ENCODE assay signal across 11 cellular contexts in the genomic region with DNA sequence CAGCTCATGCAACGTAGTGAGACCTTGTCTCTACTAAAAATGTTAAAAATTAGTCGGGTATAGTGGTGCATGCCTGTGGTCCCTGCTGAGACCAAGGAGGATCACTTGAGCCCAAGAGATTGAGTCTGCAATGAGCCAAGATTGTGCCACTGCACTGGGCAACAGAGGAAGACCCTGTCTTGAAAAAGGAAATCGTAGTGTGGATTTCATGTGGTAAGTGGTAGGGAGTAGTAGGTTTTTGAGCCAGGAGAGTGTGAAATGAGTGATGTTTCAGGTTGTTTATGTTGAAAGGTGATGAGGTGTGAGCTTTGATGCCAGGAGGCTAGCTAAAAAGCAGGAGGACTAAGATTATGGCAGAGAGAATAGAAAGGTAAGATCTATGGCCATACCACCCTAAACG. TPM values are rescaled to one million over a fixed set of nuclear protein-coding genes. Genes with fewer than 3 reads are reported as not detected.
DNase-seq lines count a peak whose midpoint lies in the region; ATAC-seq and TF ChIP-seq lines count a peak whose summit lies in the region.
"Had no signal": no experiment of that assay in that cellular context is flagged by ENCODE, and none has a peak within 500 bp of the region (broad histone marks: within the 10 kb centered on the region; RNA-seq: fewer than 3 reads in every experiment).

No MANE protein-coding gene starts in this region.

- in situ Hi-C loops in IMR-90 (cut with MboI; ENCODE audit: low sequenced_read_pairs) (no loop called here), ACHN (cut with HindIII; ENCODE audit: low pct_ligation_motif_present, low pct_unique_long_range_greater_than_20kb, low sequenced_read_pairs) (no loop called here)

- no peak overlapping the region for H2BK15ac ChIP-seq in IMR-90 (ENCODE audit: low read depth, low read length)

- no peak overlapping the region for H3K4me2 ChIP-seq in IMR-90 (ENCODE audit: low read depth, low read length)

- H2BK120ac ChIP-seq in IMR-90 (ENCODE audit: low read depth, low read length) = no peak overlapping the region

- H3K9me3 ChIP-seq in CD4-positive, alpha-beta T cell (ENCODE audit: control insufficient read depth, low read length) = no peaks in the 10 kb centered on the region
- H3K9me3 ChIP-seq in IMR-90 (ENCODE audit: control insufficient read depth, insufficient read depth, low read length) (no peaks in the 10 kb centered on the region), aorta (ENCODE audit: control insufficient read depth, low read length) (no peaks in the 10 kb centered on the region)
- H3K9me3 ChIP-seq: mucosa of descending colon had no signal

- H3K27me3 ChIP-seq in CD4-positive, alpha-beta T cell (ENCODE audit: control insufficient read depth, insufficient read depth, low read length) = no peaks in the 10 kb centered on the region
- H3K27me3 ChIP-seq in IMR-90 (ENCODE audit: control insufficient read depth, insufficient read depth, low read length) = no peaks in the 10 kb centered on the region
- no peaks in the 10 kb centered on the region for H3K27me3 ChIP-seq in aorta (ENCODE audit: control insufficient read depth in 1 of 2, insufficient read depth in 2 of 2, low read length in 1 of 2)

- no peak for TF ChIP-seq CTCF in CD4-positive, alpha-beta T cell (IDR thresholded peaks at IDR 0.05)
- TF ChIP-seq CTCF in IMR-90 (conservative IDR thresholded peaks at IDR 0.05; ENCODE audit: low read depth, low read length) = no peak

- peaks cover 12% of the 10 kb centered on the region for H3K4me1 ChIP-seq in IMR-90 (ENCODE audit: control insufficient read depth, insufficient read depth, low read length)
- peaks cover 0 to 5% of the 10 kb centered on the region in 2 donors for H3K4me1 ChIP-seq in aorta (ENCODE audit: control insufficient read depth in 1 of 2, insufficient read depth in 2 of 2, low read length in 2 of 2)

- no peak overlapping the region for H3K14ac ChIP-seq in IMR-90 (replicated peaks; ENCODE audit: low read depth, low read length)

- no peak overlapping the region for H3K4me3 ChIP-seq in IMR-90 (ENCODE audit: insufficient read depth, low read depth, low read length)
- H3K4me3 ChIP-seq in aorta (ENCODE audit: low read length in 2 of 2) = no peak overlapping the region
- H3K4me3 ChIP-seq: mucosa of descending colon had no signal

- H2BK5ac ChIP-seq in IMR-90 (ENCODE audit: low read depth, low read length, poor library complexity, severe bottlenecking) = no peak overlapping the region

- no peak overlapping the region for H3K9ac ChIP-seq in IMR-90 (ENCODE audit: low read depth, low read length)

- dilution Hi-C loops in IMR-90 (cut with HindIII; ENCODE audit: low sequenced_read_pairs, unreplicated experiment) = no loop called here

- intact Hi-C loops in CD4-positive, alpha-beta T cell (cut with DNase I, micrococcal nuclease) = loop anchor here in 1 of 2 experiments (10.0 kb wide), 1 partner anchor 545 kb away; no protein-coding TSS in a partner anchor
- intact Hi-C loops in IMR-90 (cut with micrococcal nuclease) = no loop called here
- intact Hi-C loops in aorta (cut with DNase I) = loop anchor here in 1 of 2 donors (5.0 kb wide), 1 partner anchor 43 kb away; a partner anchor contains a TSS

- H3K4me3 Mint-ChIP-seq in CD4-positive, alpha-beta T cell = peak overlapping the region; percentile 76
- peak overlapping the region; percentile 1 for H3K4me3 Mint-ChIP-seq in activated naive CD8-positive, alpha-beta T cell treated with anti-CD3 and anti-CD28 coated beads for 36 hours
- peak overlapping the region; percentile 98 for H3K4me3 Mint-ChIP-seq in natural killer cell treated with Interleukin-12 subunit alpha and Interleukin-12 subunit beta and Interleukin-15 and Interleukin-18, amount 100 ng/mL, for 72 hours

- no peak for TF ChIP-seq RAD21 in IMR-90 (IDR thresholded peaks at IDR 0.05; ENCODE audit: low read length)

- no peak overlapping the region for H4K5ac ChIP-seq in IMR-90 (ENCODE audit: low read depth, low read length)

- no peaks in the 10 kb centered on the region for H3K36me3 ChIP-seq in IMR-90 (ENCODE audit: control insufficient read depth, insufficient read depth, low read length)
- H3K36me3 ChIP-seq in aorta (ENCODE audit: control insufficient read depth in 1 of 2, insufficient read depth in 2 of 2, low read length in 1 of 2) = no peaks in the 10 kb centered on the region

- H4K20me1 ChIP-seq in IMR-90 (ENCODE audit: insufficient read depth, low read length) = peaks cover 100% of the 10 kb centered on the region

- 72% methylated on average over 3 of the region's 4 CpGs; no CpG with 5 or more reads in 1 of the 2 experiments for WGBS in IMR-90 (ENCODE audit: extremely low coverage in 2 of 2, insufficient read length in 1 of 2), 2 experiments
- WGBS in aorta, 2 donors = 47 to 48% methylated on average over 4 of the region's 4 CpGs

- H3K56ac ChIP-seq in IMR-90 (ENCODE audit: extremely low read depth, insufficient read depth, low read length) = no peak overlapping the region

- ATAC-seq in CD4-positive, alpha-beta T cell (ENCODE audit: poor library complexity) = peak; percentile 18
- ATAC-seq in IMR-90 (ENCODE audit: low read depth) = no peak
- ATAC-seq in natural killer cell treated with Interleukin-12 subunit alpha and Interleukin-12 subunit beta and Interleukin-15 and Interleukin-18, amount 100 ng/mL, for 72 hours = peak in 1 of 2 donors; percentile 67
- ATAC-seq in GM18907 (IDR thresholded peaks at IDR 0.05; ENCODE audit: unreplicated experiment) = no peak
- ATAC-seq in aorta (ENCODE audit: low FRiP score) = no peak
- ATAC-seq: mucosa of descending colon had no signal

- peaks cover 98% of the 10 kb centered on the region for H3K4me1 Mint-ChIP-seq in CD4-positive, alpha-beta T cell (ENCODE audit: low read depth)
- H3K4me1 Mint-ChIP-seq in activated naive CD8-positive, alpha-beta T cell treated with anti-CD3 and anti-CD28 coated beads for 36 hours = peaks cover 77% of the 10 kb centered on the region
- peaks cover 54 to 77% of the 10 kb centered on the region in 2 donors for H3K4me1 Mint-ChIP-seq in natural killer cell treated with Interleukin-12 subunit alpha and Interleukin-12 subunit beta and Interleukin-15 and Interleukin-18, amount 100 ng/mL, for 72 hours (ENCODE audit: low read depth in 2 of 2)

- no peak overlapping the region for H2BK20ac ChIP-seq in IMR-90 (ENCODE audit: low read depth, low read length)

- H3K18ac ChIP-seq in IMR-90 (ENCODE audit: low read depth, low read length) = no peak overlapping the region

- H3K27ac Mint-ChIP-seq in CD4-positive, alpha-beta T cell = peak overlapping the region; percentile 45
- peak overlapping the region; percentile 22 for H3K27ac Mint-ChIP-seq in activated naive CD8-positive, alpha-beta T cell treated with anti-CD3 and anti-CD28 coated beads for 36 hours
- peak overlapping the region in 1 of 2 donors; percentile 55 for H3K27ac Mint-ChIP-seq in natural killer cell treated with Interleukin-12 subunit alpha and Interleukin-12 subunit beta and Interleukin-15 and Interleukin-18, amount 100 ng/mL, for 72 hours

- POLR2A ChIA-PET in CD4-positive, alpha-beta T cell (lab: Charles Lee) = interaction anchor here (0.8 to 8.7 kb wide), 5 partner anchors 10 to 261 kb away, joined by 3 to 50 read pairs (median 3); a partner anchor contains a TSS
- POLR2A ChIA-PET in IMR-90 (lab: Charles Lee; ENCODE audit: unreplicated experiment) = no interaction called here

- H2AFZ ChIP-seq in IMR-90 (replicated peaks; ENCODE audit: low read length, poor library complexity) = no peak overlapping the region

- H3K23ac ChIP-seq in IMR-90 (ENCODE audit: low read depth, low read length) = peak overlapping the region; percentile 29; the same call in 1 of the 2 replicates

- no peak overlapping the region for H4K8ac ChIP-seq in IMR-90 (ENCODE audit: low read depth in 2 of 2, low read length in 2 of 2)

- H3K9me1 ChIP-seq in IMR-90 (ENCODE audit: insufficient read depth, low read length) = peaks cover 21% of the 10 kb centered on the region

- no peak overlapping the region for H2AK9ac ChIP-seq in IMR-90 (replicated peaks; ENCODE audit: low read depth, low read length, poor library complexity)

- H3K27ac ChIP-seq in CD4-positive, alpha-beta T cell (ENCODE audit: low read depth, low read length) = no peak overlapping the region
- no peak overlapping the region for H3K27ac ChIP-seq in IMR-90 (ENCODE audit: insufficient read depth, low read length)
- no peak overlapping the region for H3K27ac ChIP-seq in aorta (ENCODE audit: low read depth in 1 of 2, low read length in 2 of 2)

- CTCF ChIA-PET in CD4-positive, alpha-beta T cell (lab: Charles Lee) = interaction anchor here (1.5 kb wide), 1 partner anchor 42 kb away, joined by 3 read pairs; a partner anchor contains a TSS
- CTCF ChIA-PET in IMR-90 (lab: Yijun Ruan, JAX) = no interaction called here

- no peak for DNase-seq in CD4-positive, alpha-beta T cell
- DNase-seq in IMR-90 = no peak
- no peak for DNase-seq in activated naive CD8-positive, alpha-beta T cell treated with anti-CD3 and anti-CD28 coated beads for 36 hours
- no peak for DNase-seq in natural killer cell treated with Interleukin-12 subunit alpha and Interleukin-12 subunit beta and Interleukin-15 and Interleukin-18, amount 100 ng/mL, for 72 hours (ENCODE audit: low spot score)
- DNase-seq in NCI-H345 (lab: John Stamatoyannopoulos, UW) = no peak
- DNase-seq in ACHN = no peak
- no peak for DNase-seq in aorta
- DNase-seq: foreskin fibroblast, mucosa of descending colon, retina had no signal

- H3K9me3 Mint-ChIP-seq in CD4-positive, alpha-beta T cell = no peaks in the 10 kb centered on the region
- H3K9me3 Mint-ChIP-seq in activated naive CD8-positive, alpha-beta T cell treated with anti-CD3 and anti-CD28 coated beads for 36 hours = no peaks in the 10 kb centered on the region
- H3K9me3 Mint-ChIP-seq in natural killer cell treated with Interleukin-12 subunit alpha and Interleukin-12 subunit beta and Interleukin-15 and Interleukin-18, amount 100 ng/mL, for 72 hours = no peaks in the 10 kb centered on the region

- no peak for TF ChIP-seq POLR2A in IMR-90 (IDR thresholded peaks at IDR 0.05; ENCODE audit: low read depth, low read length)

- no peak overlapping the region for H2AK5ac ChIP-seq in IMR-90 (ENCODE audit: low read depth, low read length)

- H3K4ac ChIP-seq in IMR-90 (ENCODE audit: low read depth, low read length) = no peak overlapping the region

- no peaks in the 10 kb centered on the region for H3K27me3 Mint-ChIP-seq in CD4-positive, alpha-beta T cell
- no peaks in the 10 kb centered on the region for H3K27me3 Mint-ChIP-seq in activated naive CD8-positive, alpha-beta T cell treated with anti-CD3 and anti-CD28 coated beads for 36 hours
- no peaks in the 10 kb centered on the region for H3K27me3 Mint-ChIP-seq in natural killer cell treated with Interleukin-12 subunit alpha and Interleukin-12 subunit beta and Interleukin-15 and Interleukin-18, amount 100 ng/mL, for 72 hours

- H4K91ac ChIP-seq in IMR-90 (ENCODE audit: insufficient read depth, low read depth, low read length) = no peak overlapping the region

- no TSS peak for BruUV-seq in IMR-90 (replicated peaks; lab: Mats Ljungman, UMichigan)

- peaks cover 0 to 26% of the 10 kb centered on the region in 2 experiments; a peak in 2 of 4 replicates for H3K79me1 ChIP-seq in IMR-90 (ENCODE audit: low read depth in 1 of 2, low read length in 2 of 2)

- peaks cover 40% of the 10 kb centered on the region for H3K36me3 Mint-ChIP-seq in CD4-positive, alpha-beta T cell (ENCODE audit: low read depth)
- peaks cover 50% of the 10 kb centered on the region for H3K36me3 Mint-ChIP-seq in activated naive CD8-positive, alpha-beta T cell treated with anti-CD3 and anti-CD28 coated beads for 36 hours
- peaks cover 16% of the 10 kb centered on the region for H3K36me3 Mint-ChIP-seq in natural killer cell treated with Interleukin-12 subunit alpha and Interleukin-12 subunit beta and Interleukin-15 and Interleukin-18, amount 100 ng/mL, for 72 hours

RNA-seq across cellular contexts. Expression of a gene that starts 5.9 kb away (rescaled TPM):
- 100 to 1,000 TPM; 376 to 401 TPM for total RNA-seq in CD4-positive, alpha-beta T cell
- total RNA-seq in IMR-90 (2012; rRNA removed) = 207 and 367 TPM in 2 replicates
- 60.0 and 81.4 TPM in 2 replicates for polyA plus RNA-seq in IMR-90 (2012; rRNA removed)
- 16.0 and 25.6 TPM in 2 replicates for polyA plus RNA-seq in IMR-90 (2012; cell fraction: cytosol; rRNA removed)
- polyA plus RNA-seq in IMR-90 (2012; cell fraction: nucleus; rRNA removed; ENCODE audit: low replicate concordance) = 18.4 and 79.4 TPM in 2 replicates
- total RNA-seq in activated naive CD8-positive, alpha-beta T cell treated with anti-CD3 and anti-CD28 coated beads for 36 hours = 100 to 1,000 TPM; 182 to 208 TPM
- total RNA-seq in natural killer cell treated with Interleukin-12 subunit alpha and Interleukin-12 subunit beta and Interleukin-15 and Interleukin-18, amount 100 ng/mL, for 72 hours = 100 to 1,000 TPM; 206 to 229 TPM
- 100 to 1,000 TPM; 183 to 194 TPM for total RNA-seq in aorta
- 100 to 1,000 TPM; 104 to 163 TPM for polyA plus RNA-seq in aorta

RNA-seq across cellular contexts. Expression of a gene that starts 42.2 kb away (rescaled TPM):
- total RNA-seq in CD4-positive, alpha-beta T cell = 100 to 1,000 TPM; 151 to 156 TPM
- total RNA-seq in IMR-90 (2012; rRNA removed) (41.9 and 95.0 TPM in 2 replicates), aorta (10 to 100 TPM; 77.6 to 82.1 TPM)
- polyA plus RNA-seq in IMR-90 (2012; rRNA removed) (48.8 and 59.5 TPM in 2 replicates), aorta (100 to 1,000 TPM; 102 to 154 TPM)
- 11.6 and 15.5 TPM in 2 replicates for polyA plus RNA-seq in IMR-90 (2012; cell fraction: cytosol; rRNA removed)
- 5.3 and 32.3 TPM in 2 replicates for polyA plus RNA-seq in IMR-90 (2012; cell fraction: nucleus; rRNA removed; ENCODE audit: low replicate concordance)
- total RNA-seq in activated naive CD8-positive, alpha-beta T cell treated with anti-CD3 and anti-CD28 coated beads for 36 hours = 10 to 100 TPM; 91.7 to 94.0 TPM
- 10 to 100 TPM; 38.1 to 77.5 TPM for total RNA-seq in natural killer cell treated with Interleukin-12 subunit alpha and Interleukin-12 subunit beta and Interleukin-15 and Interleukin-18, amount 100 ng/mL, for 72 hours

Comparison
In these comparisons a context has a peak if more than half of its experiments do, and no peak if none do; other contexts are left out.
1. H3K4me3 Mint-ChIP-seq: peak in every context shown above with its lines; median percentile 98 in natural killer cell treated with Interleukin-12 subunit alpha and Interleukin-12 subunit beta and Interleukin-15 and Interleukin-18, amount 100 ng/mL, for 72 hours; 76 in CD4-positive, alpha-beta T cell; 1 in activated naive CD8-positive, alpha-beta T cell treated with anti-CD3 and anti-CD28 coated beads for 36 hours.